In the genomic region with DNA sequence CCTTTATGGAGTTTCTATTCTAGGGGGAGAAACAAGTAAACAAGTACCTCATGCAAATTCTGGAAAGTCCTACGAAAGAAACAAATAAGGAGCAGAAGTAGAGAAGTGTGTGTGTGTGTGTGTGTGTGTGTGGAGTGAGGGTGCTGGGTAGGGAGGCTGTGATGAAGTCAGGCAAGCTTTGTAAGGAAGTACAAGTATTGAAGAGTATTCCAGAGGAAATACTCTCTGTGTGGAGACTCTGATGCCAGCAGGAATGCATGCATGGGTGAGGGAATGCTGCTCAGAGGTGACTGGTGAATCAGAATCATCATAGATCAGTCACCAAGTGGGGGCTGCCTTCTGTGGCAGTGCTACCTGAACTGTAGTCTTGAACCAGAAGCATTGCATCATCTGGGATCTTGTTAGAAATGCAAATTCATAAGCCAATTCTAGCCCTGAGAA, we compare ENCODE assay signal across 11 cellular contexts. TPM values are rescaled to one million over a fixed set of nuclear protein-coding genes. Genes with fewer than 3 reads are reported as not detected.
DNase-seq lines count a peak whose midpoint lies in the region; ATAC-seq, FAIRE-seq and TF ChIP-seq lines count a peak whose summit lies in the region.
"Had no signal": no experiment of that assay in that cellular context is flagged by ENCODE, and none has a peak within 500 bp of the region (broad histone marks: within the 10 kb centered on the region; RNA-seq: fewer than 3 reads in every experiment).

No MANE protein-coding gene starts in this region.

- H2AFZ ChIP-seq in H1 (ENCODE audit: low read length) = no peak overlapping the region

- peaks cover 12% of the 10 kb centered on the region for H3K27me3 Mint-ChIP-seq in progenitor cell of endocrine pancreas
- H3K27me3 Mint-ChIP-seq in activated CD4-positive, alpha-beta memory T cell treated with anti-CD3 and anti-CD28 coated beads, Interleukin-2, amount 10 ng/mL, durations not matched to agents 7 days and 5 days = peaks cover 18% of the 10 kb centered on the region

- no peak overlapping the region for H3K4ac ChIP-seq in H1 (replicated peaks; ENCODE audit: insufficient read length, low read depth, low read length)

- no peaks in the 10 kb centered on the region for H3K79me1 ChIP-seq in H1 (ENCODE audit: low read depth, low read length)

- no peak overlapping the region for H3K56ac ChIP-seq in H1 (replicated peaks; ENCODE audit: insufficient read length, low read depth, low read length)

- H2BK5ac ChIP-seq in H1 (ENCODE audit: low read depth, low read length) = peak overlapping the region; percentile 36; the same call in 1 of the 2 replicates

- H2BK15ac ChIP-seq in H1 (ENCODE audit: low read length) = no peak overlapping the region

- no peak overlapping the region for H2BK20ac ChIP-seq in H1 (ENCODE audit: low read length)

- no peak for TF ChIP-seq RAD21 in H1 (IDR thresholded peaks at IDR 0.05 in 1 of 2, conservative IDR thresholded peaks at IDR 0.05 in 1 of 2; ENCODE audit: low read depth in 2 of 2, low read length in 2 of 2)

- ATAC-seq in GM19023 (IDR thresholded peaks at IDR 0.05; ENCODE audit: unreplicated experiment) = peak; percentile 22
- peak; percentile 24 for ATAC-seq in HG03342 (IDR thresholded peaks at IDR 0.05; ENCODE audit: unreplicated experiment)
- no peak for ATAC-seq in gastrocnemius medialis
- ATAC-seq: SK-N-SH treated with all-trans-retinoic acid at 6 μM for 48 hours had no signal

- no peak overlapping the region for H4K8ac ChIP-seq in H1 (ENCODE audit: extremely low read depth, insufficient read depth, low read length)

- H3K23me2 ChIP-seq in H1 (ENCODE audit: low read depth, low read length) = peaks cover 1% of the 10 kb centered on the region; the same call in 1 of the 2 replicates

- H4K20me1 ChIP-seq in H1 (replicated peaks in 1 of 2; ENCODE audit: control insufficient read depth in 1 of 2, insufficient read depth in 2 of 2, low read length in 2 of 2) = no peaks in the 10 kb centered on the region

- H3K36me3 Mint-ChIP-seq in progenitor cell of endocrine pancreas (ENCODE audit: insufficient read depth) = no peaks in the 10 kb centered on the region
- H3K36me3 Mint-ChIP-seq in activated CD4-positive, alpha-beta memory T cell treated with anti-CD3 and anti-CD28 coated beads, Interleukin-2, amount 10 ng/mL, durations not matched to agents 7 days and 5 days (ENCODE audit: low read depth) = no peaks in the 10 kb centered on the region

- no peak overlapping the region for H3K23ac ChIP-seq in H1 (ENCODE audit: insufficient read length)

- in situ Hi-C loops in gastrocnemius medialis (cut with MboI; ENCODE audit: low sequenced_read_pairs in 4 of 4) = no loop called here

- H4K5ac ChIP-seq in H1 (ENCODE audit: insufficient read length, low read depth, low read length) = no peak overlapping the region

- 86% methylated on average over 1 of the region's 1 CpG; no CpG with 5 or more reads in 1 of the 2 experiments for whole genome bisulfite sequencing in H1 (ENCODE audit: extremely low coverage in 1 of 2, insufficient coverage in 1 of 2, insufficient read length in 1 of 2, insufficient replicate concordance in 2 of 2, low coverage in 1 of 2, low lambda C conversion rate in 2 of 2, missing lambda C conversion rate in 1 of 2), 2 experiments

- H3K9me3 Mint-ChIP-seq in progenitor cell of endocrine pancreas (ENCODE audit: low read depth) = peaks cover 17% of the 10 kb centered on the region
- H3K9me3 Mint-ChIP-seq in activated CD4-positive, alpha-beta memory T cell treated with anti-CD3 and anti-CD28 coated beads, Interleukin-2, amount 10 ng/mL, durations not matched to agents 7 days and 5 days = no peaks in the 10 kb centered on the region

- CTCF ChIA-PET in H1 (lab: Charles Lee; ENCODE audit: partially characterized antibody) = interaction anchor here (0.7 to 8.0 kb wide), 4 partner anchors 8 to 140 kb away, joined by 3 to 49 read pairs (median 4); no protein-coding TSS in a partner anchor
- CTCF ChIA-PET in activated CD4-positive, alpha-beta memory T cell treated with anti-CD3 and anti-CD28 coated beads, Interleukin-2, amount 10 ng/mL, durations not matched to agents 7 days and 5 days (lab: Charles Lee) = no interaction called here

- no peak overlapping the region; the same call in 1 of the 2 replicates for H3K18ac ChIP-seq in H1 (ENCODE audit: extremely low read depth, low read length)

- no peak for DNase-seq in H1 (ENCODE audit: low read depth in 1 of 2, low spot score in 2 of 2)
- no peak for DNase-seq in progenitor cell of endocrine pancreas (ENCODE audit: low spot score, unreplicated experiment)
- DNase-seq in activated CD4-positive, alpha-beta memory T cell treated with anti-CD3 and anti-CD28 coated beads, Interleukin-2, amount 10 ng/mL, durations not matched to agents 7 days and 5 days = no peak
- DNase-seq in gastrocnemius medialis = no peak
- DNase-seq in activated CD8-positive, alpha-beta memory T cell treated with anti-CD3 and anti-CD28 coated beads for 24 hours = no peak
- DNase-seq: hypothalamus, NCI-H510A treated with DMSO at 0.1 percent for 48 hours had no signal

- POLR2A ChIA-PET in H1 (lab: Charles Lee; ENCODE audit: partially characterized antibody) = interaction anchor here (0.9 to 2.2 kb wide), 5 partner anchors 8 to 64 kb away, joined by 3 to 6 read pairs (median 4); a partner anchor contains a TSS
- POLR2A ChIA-PET in activated CD4-positive, alpha-beta memory T cell treated with anti-CD3 and anti-CD28 coated beads, Interleukin-2, amount 10 ng/mL, durations not matched to agents 7 days and 5 days (lab: Charles Lee) = no interaction called here

- H3K4me3 Mint-ChIP-seq in progenitor cell of endocrine pancreas (ENCODE audit: low read depth) = no peak overlapping the region
- no peak overlapping the region for H3K4me3 Mint-ChIP-seq in activated CD4-positive, alpha-beta memory T cell treated with anti-CD3 and anti-CD28 coated beads, Interleukin-2, amount 10 ng/mL, durations not matched to agents 7 days and 5 days

- H3K14ac ChIP-seq in H1 (ENCODE audit: insufficient read length) = no peak overlapping the region

- H3K27me3 ChIP-seq in H1 (replicated peaks in 1 of 4; ENCODE audit: control insufficient read depth in 3 of 4, extremely low read depth in 1 of 4, insufficient read depth in 3 of 4, low read length in 3 of 4) (no peaks in the 10 kb centered on the region), gastrocnemius medialis (no peaks in the 10 kb centered on the region)

- peaks cover 5% of the 10 kb centered on the region for H3K4me1 Mint-ChIP-seq in progenitor cell of endocrine pancreas (ENCODE audit: low read depth)
- H3K4me1 Mint-ChIP-seq in activated CD4-positive, alpha-beta memory T cell treated with anti-CD3 and anti-CD28 coated beads, Interleukin-2, amount 10 ng/mL, durations not matched to agents 7 days and 5 days = no peaks in the 10 kb centered on the region

- no peak overlapping the region for H4K91ac ChIP-seq in H1 (replicated peaks; ENCODE audit: insufficient read length, low read length)

- no peak overlapping the region for H2AK5ac ChIP-seq in H1 (ENCODE audit: low read depth, low read length)

- H2BK120ac ChIP-seq in H1 (replicated peaks; ENCODE audit: low read depth, low read length) = no peak overlapping the region

- TF ChIP-seq POLR2A in H1 (IDR thresholded peaks at IDR 0.05; ENCODE audit: control extremely low read depth in 1 of 2, low read depth in 2 of 2, low read length in 2 of 2) = no peak
- TF ChIP-seq POLR2A in gastrocnemius medialis (IDR thresholded peaks at IDR 0.05) = no peak

- H3K4me1 ChIP-seq in H1 (replicated peaks in 1 of 4; ENCODE audit: control insufficient read depth in 3 of 4, insufficient read depth in 4 of 4, low read length in 3 of 4) = peaks cover 0 to 3% (median 1%) of the 10 kb centered on the region in 4 experiments; a peak in 1 of 7 replicates
- H3K4me1 ChIP-seq in gastrocnemius medialis = peaks cover 7 to 12% of the 10 kb centered on the region in 2 donors

- TF ChIP-seq CTCF in H1 (IDR thresholded peaks at IDR 0.05; ENCODE audit: control extremely low read depth in 1 of 3, insufficient read depth in 1 of 3, low read depth in 1 of 3, low read length in 3 of 3) (no peak), progenitor cell of endocrine pancreas (IDR thresholded peaks at IDR 0.05; ENCODE audit: unreplicated experiment) (no peak), gastrocnemius medialis (IDR thresholded peaks at IDR 0.05 in 4 of 5, conservative IDR thresholded peaks at IDR 0.05 in 1 of 5) (no peak)

- H3K9me3 ChIP-seq in H1 (ENCODE audit: insufficient read depth in 2 of 2, low read depth in 1 of 2, low read length in 1 of 2) (peaks cover 9 to 11% of the 10 kb centered on the region in 2 experiments; a peak in 2 of 4 replicates), gastrocnemius medialis (no peaks in the 10 kb centered on the region)

- H3K36me3 ChIP-seq in H1 (ENCODE audit: control insufficient read depth in 2 of 4, insufficient read depth in 4 of 4, low read length in 3 of 4) (no peaks in the 10 kb centered on the region), gastrocnemius medialis (no peaks in the 10 kb centered on the region)

- H3K4me3 ChIP-seq in H1 (ENCODE audit: extremely low read depth in 1 of 4, insufficient read depth in 2 of 4, low read depth in 3 of 4, low read length in 4 of 4) (no peak overlapping the region), gastrocnemius medialis (no peak overlapping the region)

- peak overlapping the region; percentile 31 for H3K27ac Mint-ChIP-seq in progenitor cell of endocrine pancreas
- no peak overlapping the region for H3K27ac Mint-ChIP-seq in activated CD4-positive, alpha-beta memory T cell treated with anti-CD3 and anti-CD28 coated beads, Interleukin-2, amount 10 ng/mL, durations not matched to agents 7 days and 5 days

- no peak for TF ChIP-seq EP300 in H1 (IDR thresholded peaks at IDR 0.05; ENCODE audit: borderline replicate concordance in 1 of 2, low read depth in 2 of 2, low read length in 2 of 2)

- no peak overlapping the region for H3K4me2 ChIP-seq in H1 (ENCODE audit: insufficient read depth in 1 of 2, low read depth in 2 of 2, low read length in 2 of 2)

- no peak overlapping the region for H3K9ac ChIP-seq in H1 (replicated peaks in 1 of 4; ENCODE audit: extremely low read depth in 1 of 4, low read depth in 3 of 4, low read length in 3 of 4)

- H3K27ac ChIP-seq in H1 (ENCODE audit: low read depth, low read length) = no peak overlapping the region
- H3K27ac ChIP-seq in gastrocnemius medialis = no peak overlapping the region

- no peak for FAIRE-seq in H1 (lab: Jason Lieb, UNC)
- FAIRE-seq: H54 had no signal

- intact Hi-C loops in gastrocnemius medialis (cut with DNase I; ENCODE audit: low total_unique reads) = no loop called here

- H3K79me2 ChIP-seq in H1 (ENCODE audit: control insufficient read depth in 1 of 2, insufficient read depth in 2 of 2, low read length in 2 of 2) = no peaks in the 10 kb centered on the region

- H2BK12ac ChIP-seq in H1 (ENCODE audit: low read depth, low read length) = no peak overlapping the region

RNA-seq across cellular contexts. Expression of a gene that starts 34.5 kb away (rescaled TPM):
- total RNA-seq in H1 (2021; fragmentation: NEBNext Ultra II Directional; extraction: Animal tissue kit (Norgen Biotek cat#: 25700)) = 6.5 and 7.4 TPM in 2 replicates
- polyA plus RNA-seq in H1 (2011; rRNA removed) = 4.8 and 8.2 TPM in 2 replicates
- 5.4 TPM for polyA plus RNA-seq in H1 (2011; cell fraction: cytosol; rRNA removed)
- 37.1 TPM for polyA plus RNA-seq in H1 (2011; cell fraction: nucleus; rRNA removed)
- polyA plus RNA-seq in H1 (2012, experiment 1 of 2) = 5.8 to 8.2 TPM (median 6.5 TPM) in 4 replicates
- 4.7 TPM for polyA plus RNA-seq in H1 (2012, experiment 2 of 2)
- 4.7 TPM for polyA plus RNA-seq in H1 (2013, experiment 1 of 2)
- 4.8 TPM for polyA plus RNA-seq in H1 (2013, experiment 2 of 2)
- 2.8 and 5.1 TPM in 2 replicates for polyA minus RNA-seq in H1 (2011; rRNA and poly(A)+ RNA removed)
- polyA minus RNA-seq in H1 (2011; cell fraction: cytosol; rRNA and poly(A)+ RNA removed) = 4.6 TPM
- 9.8 TPM for polyA minus RNA-seq in H1 (2011; cell fraction: nucleus; rRNA and poly(A)+ RNA removed)
- 17.0 and 19.7 TPM in 2 replicates for total RNA-seq in progenitor cell of endocrine pancreas
- not detected for total RNA-seq in activated CD4-positive, alpha-beta memory T cell treated with anti-CD3 and anti-CD28 coated beads, Interleukin-2, amount 10 ng/mL, durations not matched to agents 7 days and 5 days
- under 1 TPM in 3 of 4 donors, not detected in 1; 0.25 to 0.35 (median 0.29) TPM for total RNA-seq in gastrocnemius medialis

Comparison
In these comparisons a context has a peak if more than half of its experiments do, and no peak if none do; other contexts are left out.
1. ATAC-seq: peak in GM19023 (single experiment) and HG03342 (single experiment); none in gastrocnemius medialis (0 of 2).